In genomic region chr10:44978570-44979280, GRCh38 we compare ENCODE assay signal across 8 cellular contexts. TPM values are rescaled to one million over a fixed set of nuclear protein-coding genes. Genes with fewer than 3 reads are reported as not detected.
DNase-seq lines count a peak whose midpoint lies in the region; ATAC-seq, FAIRE-seq and TF ChIP-seq lines count a peak whose summit lies in the region.

Gene DEPP1, minus strand, starts transcription at chr10:44978809. Its CDS starts 779 bp downstream, at chr10:44978030.

- ATAC-seq in HG03045 (IDR thresholded peaks at IDR 0.05; ENCODE audit: unreplicated experiment): peak; percentile 28

- H3K4me3 ChIP-seq in bronchial epithelial cell (ENCODE audit: low read depth, low read length): peak within 1 kb of the TSS; percentile 15
- H3K4me3 ChIP-seq in skeletal muscle tissue (ENCODE audit: low read length in 3 of 3): peak within 1 kb of the TSS; percentile 88 to 98 (median 91)

- TF ChIP-seq CTCF in bronchial epithelial cell (IDR thresholded peaks at IDR 0.05; ENCODE audit: insufficient read depth, low read length, severe bottlenecking): peak; percentile 14

- H3K4me1 ChIP-seq in skeletal muscle tissue (ENCODE audit: control insufficient read depth in 3 of 3, insufficient read depth in 3 of 3, low read length in 3 of 3): peaks cover 81 to 86% (median 82%) of the 10 kb centered on the region in 3 donors

- no peaks in the 10 kb centered on the region for H3K9me3 ChIP-seq in skeletal muscle tissue (ENCODE audit: control insufficient read depth in 3 of 3, low read length in 3 of 3)

- H3K9ac ChIP-seq in skeletal muscle tissue (ENCODE audit: low read depth in 1 of 3, low read length in 3 of 3): peak within 1 kb of the TSS; percentile 85 to 98 (median 98)

- peak within 1 kb of the TSS; percentile 92 for H3K27ac ChIP-seq in skeletal muscle tissue (ENCODE audit: low read depth, low read length)

- FAIRE-seq in bronchial epithelial cell (lab: Jason Lieb, UNC): no peak

- H3K27me3 ChIP-seq in bronchial epithelial cell (ENCODE audit: control insufficient read depth, insufficient read depth, low read length): no peaks in the 10 kb centered on the region
- no peaks in the 10 kb centered on the region for H3K27me3 ChIP-seq in skeletal muscle tissue (ENCODE audit: control insufficient read depth in 3 of 3, insufficient read depth in 3 of 3, low read length in 3 of 3)

- H3K36me3 ChIP-seq in bronchial epithelial cell (ENCODE audit: control insufficient read depth, insufficient read depth, low read length) (no peaks in the 10 kb centered on the region), skeletal muscle tissue (ENCODE audit: control insufficient read depth in 3 of 3, insufficient read depth in 3 of 3, low read length in 3 of 3) (peaks cover 14 to 25% (median 19%) of the 10 kb centered on the region in 3 donors)

- DNase-seq in DMS 273 treated with DMSO at 0.1 percent for 48 hours (lab: John Stamatoyannopoulos, UW) (peak; percentile 89), NCI-H69 (lab: John Stamatoyannopoulos, UW) (peak; percentile 95), bronchial epithelial cell (ENCODE audit: low read depth) (peak; percentile 81), iPS-NIHi7 (ENCODE audit: extremely low spot score) (peak; percentile 83), activated T-cell treated with anti-CD3 and anti-CD28 coated beads for 4 hours (no peak)
- no peak for DNase-seq in stimulated activated CD4-positive, alpha-beta T cell treated with anti-CD3 and anti-CD28 coated beads, Interleukin-2, amount 100 ng/mL, for 24 hours

RNA-seq across cellular contexts. Expression of gene DEPP1, which starts in this region (rescaled TPM):
- total RNA-seq in bronchial epithelial cell (0.26 and 1.0 TPM in 2 replicates), skeletal muscle tissue (12.5 TPM)

Comparison
In these comparisons a context has a peak if more than half of its experiments do, and no peak if none do; other contexts are left out.
1. DNase-seq: peak in DMS 273 treated with DMSO at 0.1 percent for 48 hours (single experiment), NCI-H69 (single experiment), bronchial epithelial cell (single experiment) and iPS-NIHi7 (single experiment); none in activated T-cell treated with anti-CD3 and anti-CD28 coated beads for 4 hours (single experiment) and stimulated activated CD4-positive, alpha-beta T cell treated with anti-CD3 and anti-CD28 coated beads, Interleukin-2, amount 100 ng/mL, for 24 hours (0 of 2).